17 cellular contexts compared by ENCODE assay signal in genomic region chr19:52217576-52217975, GRCh38.
"Had no signal": no experiment of that assay in that cellular context is flagged by ENCODE, and none has a peak within 500 bp of the region (broad histone marks: within the 10 kb centered on the region; RNA-seq: fewer than 3 reads in every experiment).

No MANE protein-coding gene starts in this region.

- H3K4me1 ChIP-seq: parathyroid adenoma, transverse colon had no signal

- DNase-seq: activated CD4-positive, CD25-positive, alpha-beta regulatory T cell; activated CD8-positive, alpha-beta memory T cell treated with anti-CD3 and anti-CD28 coated beads, Interleukin-2, amount 10 ng/mL, durations not matched to agents 7 days and 5 days; activated naive CD4-positive, alpha-beta T cell treated with anti-CD3 and anti-CD28 coated beads, Interleukin-2, amount 50 U/mL, for 16 hours; activated T-cell treated with anti-CD3 and anti-CD28 coated beads, Interleukin-2, amount 50 U/mL, for 4 hours; brain microvascular endothelial cell; retina; SK-N-SH; stimulated activated CD4-positive, alpha-beta T cell treated with anti-CD3 and anti-CD28 coated beads, Interleukin-15, amount 100 ng/mL, for 24 hours; stimulated activated CD4-positive, alpha-beta T cell treated with anti-CD3 and anti-CD28 coated beads, Interleukin-4, amount 100 ng/mL, for 24 hours; substantia nigra; transverse colon had no signal

- H3K9ac ChIP-seq: parathyroid adenoma, SK-N-SH had no signal

- H2AFZ ChIP-seq: parathyroid adenoma had no signal

- ATAC-seq: activated CD8-positive, alpha-beta memory T cell treated with anti-CD3 and anti-CD28 coated beads, Interleukin-2, amount 10 ng/mL, durations not matched to agents 7 days and 5 days; activated T-cell treated with anti-CD3 and anti-CD28 coated beads, Interleukin-2, amount 50 U/mL, for 4 hours; esophagus mucosa; left lobe of liver had no signal

- H3K4me3 ChIP-seq: transverse colon had no signal

- H3K27ac ChIP-seq: brain microvascular endothelial cell, parathyroid adenoma, transverse colon had no signal

- H3K4me3 Mint-ChIP-seq: activated CD8-positive, alpha-beta memory T cell treated with anti-CD3 and anti-CD28 coated beads, Interleukin-2, amount 10 ng/mL, durations not matched to agents 7 days and 5 days; activated T-cell treated with anti-CD3 and anti-CD28 coated beads, Interleukin-2, amount 50 U/mL, for 4 hours; dendritic cell treated with granulocyte-macrophage colony-stimulating factor and Interleukin-4, amounts not matched to agents 40 ng/mL and 50 ng/mL, for 4 days; memory B cell; neural crest cell had no signal

- H3K27ac Mint-ChIP-seq: activated CD8-positive, alpha-beta memory T cell treated with anti-CD3 and anti-CD28 coated beads, Interleukin-2, amount 10 ng/mL, durations not matched to agents 7 days and 5 days; dendritic cell treated with granulocyte-macrophage colony-stimulating factor and Interleukin-4, amounts not matched to agents 40 ng/mL and 50 ng/mL, for 4 days; memory B cell had no signal

- H3K9me3 Mint-ChIP-seq: activated T-cell treated with anti-CD3 and anti-CD28 coated beads, Interleukin-2, amount 50 U/mL, for 4 hours; dendritic cell treated with granulocyte-macrophage colony-stimulating factor and Interleukin-4, amounts not matched to agents 40 ng/mL and 50 ng/mL, for 4 days; memory B cell; neural crest cell had no signal

- H3K4me2 ChIP-seq: SK-N-SH had no signal

- H3K9me2 ChIP-seq: SK-N-SH had no signal

- H3K9me3 ChIP-seq: SK-N-SH, transverse colon had no signal

- H3K27me3 Mint-ChIP-seq: activated CD8-positive, alpha-beta memory T cell treated with anti-CD3 and anti-CD28 coated beads, Interleukin-2, amount 10 ng/mL, durations not matched to agents 7 days and 5 days; dendritic cell treated with granulocyte-macrophage colony-stimulating factor and Interleukin-4, amounts not matched to agents 40 ng/mL and 50 ng/mL, for 4 days; memory B cell had no signal

- H3K27me3 ChIP-seq: brain microvascular endothelial cell, transverse colon had no signal

- H3K4me1 Mint-ChIP-seq: activated CD8-positive, alpha-beta memory T cell treated with anti-CD3 and anti-CD28 coated beads, Interleukin-2, amount 10 ng/mL, durations not matched to agents 7 days and 5 days; neural crest cell had no signal
